ENCODE assay signal across 7 cellular contexts in genomic region chr19:55452381-55453325, GRCh38. TPM values are rescaled to one million over a fixed set of nuclear protein-coding genes. Genes with fewer than 3 reads are reported as not detected.
DNase-seq lines count a peak whose midpoint lies in the region; ATAC-seq and FAIRE-seq lines count a peak whose summit lies in the region.

No MANE protein-coding gene starts in this region.

- no peak for FAIRE-seq in urothelium cell line (lab: Jason Lieb, UNC)

- DNase-seq in GDM1 (lab: John Stamatoyannopoulos, UW) = peak; percentile 25
- DNase-seq in NCI-H2029 (lab: John Stamatoyannopoulos, UW) = peak; percentile 88
- DNase-seq in activated CD4-positive, alpha-beta T cell treated with anti-CD3 and anti-CD28 coated beads, Interleukin-2, amount 50 U/mL, for 48 hours = peak; percentile 37 to 44
- peak; percentile 93 for DNase-seq in epidermal melanocyte (ENCODE audit: insufficient read length, low spot score)
- DNase-seq in urothelium cell line (ENCODE audit: low spot score) = peak; percentile 53

- peaks cover 9% of the 10 kb centered on the region for H3K4me1 ChIP-seq in mesodermal cell (ENCODE audit: control insufficient read depth, insufficient read depth, low read length, poor library complexity, severe bottlenecking)

- H3K27ac ChIP-seq in mesodermal cell (ENCODE audit: low read depth, low read length, severe bottlenecking) = no peak overlapping the region

- no peak for ATAC-seq in HG03025 (IDR thresholded peaks at IDR 0.05; ENCODE audit: low FRiP score, unreplicated experiment)

- peak overlapping the region; percentile 5 for H3K4me3 ChIP-seq in mesodermal cell (ENCODE audit: extremely low read depth, insufficient read depth, low read length, poor library complexity, severe bottlenecking)

- peaks cover 3% of the 10 kb centered on the region for H3K36me3 ChIP-seq in mesodermal cell (ENCODE audit: control insufficient read depth, insufficient read depth, low read length)

- WGBS in mesodermal cell (ENCODE audit: insufficient coverage in 2 of 2), 2 experiments = 8 to 12% methylated on average over 27 to 34 of the region's 56 CpGs

- H3K9me3 ChIP-seq in mesodermal cell (ENCODE audit: control insufficient read depth, low read length) = no peaks in the 10 kb centered on the region

RNA-seq across cellular contexts. Expression of gene ISOC2, which starts 8.8 kb away (rescaled TPM):
- polyA plus RNA-seq in mesodermal cell (2013, experiment 1 of 2) = 39.8 TPM
- polyA plus RNA-seq in mesodermal cell (2013, experiment 2 of 2) = 34.2 TPM

RNA-seq across cellular contexts. Expression of gene SHISA7, which starts 9.6 kb away (rescaled TPM):
- 0.29 TPM for polyA plus RNA-seq in mesodermal cell (2013, experiment 1 of 2)
- 0.15 TPM for polyA plus RNA-seq in mesodermal cell (2013, experiment 2 of 2)

RNA-seq across cellular contexts. Expression of gene C19orf85, which starts 11.9 kb away (rescaled TPM):
- polyA plus RNA-seq in mesodermal cell (2013, experiment 1 of 2) = not detected
- polyA plus RNA-seq in mesodermal cell (2013, experiment 2 of 2) = not detected

RNA-seq across cellular contexts. Expression of gene ZNF628, which starts 23.8 kb away (rescaled TPM):
- 7.1 TPM for polyA plus RNA-seq in mesodermal cell (2013, experiment 1 of 2)
- 7.0 TPM for polyA plus RNA-seq in mesodermal cell (2013, experiment 2 of 2)

RNA-seq across cellular contexts. Expression of gene NAT14, which starts 32.3 kb away (rescaled TPM):
- polyA plus RNA-seq in mesodermal cell (2013, experiment 1 of 2) = 52.4 TPM
- 50.0 TPM for polyA plus RNA-seq in mesodermal cell (2013, experiment 2 of 2)

Comparison
In these comparisons a context has a peak if more than half of its experiments do, and no peak if none do; other contexts are left out.
1. DNase-seq: peak in every context shown above with its lines; median percentile 93 in epidermal melanocyte; 88 in NCI-H2029; 53 in urothelium cell line; 40 in activated CD4-positive, alpha-beta T cell treated with anti-CD3 and anti-CD28 coated beads, Interleukin-2, amount 50 U/mL, for 48 hours; 25 in GDM1.